8 cellular contexts compared by ENCODE assay signal in the genomic region with DNA sequence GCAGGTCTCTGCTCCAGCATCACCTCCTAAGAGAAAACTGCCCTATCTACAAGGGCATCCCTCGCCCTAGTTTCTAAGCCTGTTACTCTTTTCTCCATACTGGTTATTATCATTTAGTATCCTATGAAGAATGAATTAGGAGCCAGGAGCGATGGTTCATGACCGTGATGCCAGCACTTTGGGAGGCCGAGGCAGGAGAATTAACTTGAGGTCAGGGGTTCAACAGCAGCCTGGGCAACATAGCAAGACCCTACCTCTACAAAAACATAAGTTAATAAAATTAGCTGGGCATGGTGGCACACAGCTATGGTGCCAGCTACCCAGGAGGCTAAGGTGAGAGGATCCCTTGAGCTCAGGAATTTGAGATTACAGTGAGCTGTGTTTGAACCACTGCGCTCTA.
"Had no signal": no experiment of that assay in that cellular context is flagged by ENCODE, and none has a peak within 500 bp of the region (broad histone marks: within the 10 kb centered on the region; RNA-seq: fewer than 3 reads in every experiment).

No MANE protein-coding gene starts in this region.

- H3K4me3 ChIP-seq: GM23338 had no signal

- DNase-seq: H9, HCEC 1CT, KG1 had no signal

- H3K4me1 Mint-ChIP-seq: GM23338, H9 had no signal

- H2AFZ ChIP-seq: GM23338 had no signal

- H3K27ac Mint-ChIP-seq: GM23338, H9 had no signal

- H3K4me3 Mint-ChIP-seq: GM23338, H9 had no signal

- H3K27me3 Mint-ChIP-seq: IgD-negative memory B cell had no signal

- H3K4me2 ChIP-seq: GM23338 had no signal

- FAIRE-seq: H1, H54, HTR-8/SVneo had no signal

- H3K9me3 Mint-ChIP-seq: GM23338, H9, IgD-negative memory B cell had no signal

- ATAC-seq: GM23338 had no signal
